ENCODE assay signal across 8 cellular contexts in the genomic region with DNA sequence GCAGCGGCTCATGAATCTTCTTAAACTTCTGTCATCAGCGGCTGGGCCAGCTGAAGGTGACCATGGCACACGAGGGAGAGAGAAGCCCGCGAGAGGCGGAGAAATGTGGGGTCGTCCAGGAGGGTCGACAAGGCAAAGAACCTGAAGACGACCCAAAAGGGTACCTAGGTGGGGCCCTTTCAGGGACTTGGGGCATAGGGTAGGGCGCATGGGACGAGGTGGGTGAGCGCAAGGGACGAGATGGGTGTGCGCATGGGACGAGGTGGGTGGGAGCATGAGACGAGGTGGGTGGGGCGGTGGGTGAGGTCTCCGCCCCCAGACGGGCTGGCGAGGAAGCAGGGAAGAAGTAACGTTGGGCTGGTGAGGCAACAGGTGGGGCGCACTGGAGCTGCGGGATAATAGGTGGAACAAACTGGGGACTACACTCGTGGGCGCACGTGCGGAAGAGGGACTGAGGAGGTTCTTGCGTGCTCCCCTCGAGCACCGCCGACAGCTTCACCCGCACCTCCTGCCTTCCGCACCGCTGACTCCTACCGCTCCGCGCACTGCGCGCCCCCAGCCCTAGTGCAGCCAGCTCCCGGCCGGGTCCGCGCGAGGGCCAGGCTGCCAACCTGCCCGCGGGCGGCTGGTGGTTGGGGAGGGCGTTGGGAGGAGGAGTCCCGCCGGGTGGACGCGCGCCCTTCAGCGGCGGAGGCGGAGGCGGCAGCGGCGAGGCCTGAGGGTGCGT. TPM values are rescaled to one million over a fixed set of nuclear protein-coding genes. Genes with fewer than 3 reads are reported as not detected.
A peak's percentile ranks its signal among the peaks of the same experiment; 100 is the strongest.
DNase-seq lines count a peak whose midpoint lies in the region; ATAC-seq, FAIRE-seq and TF ChIP-seq lines count a peak whose summit lies in the region.

No MANE protein-coding gene starts in this region.

- H3K27ac Mint-ChIP-seq in activated T-cell treated with anti-CD3 and anti-CD28 coated beads, Interleukin-2, amount 50 U/mL, for 72 hours, result peak overlapping the region; percentile 48

- H3K36me3 Mint-ChIP-seq in activated T-cell treated with anti-CD3 and anti-CD28 coated beads, Interleukin-2, amount 50 U/mL, for 72 hours (ENCODE audit: insufficient read depth in 2 of 2), result peaks cover 2% of the 10 kb centered on the region in 2 donors

- ATAC-seq in GM21381 (IDR thresholded peaks at IDR 0.05; ENCODE audit: unreplicated experiment) (peak; percentile 60), omental fat pad (ENCODE audit: low FRiP score) (peak; percentile 78)
- ATAC-seq in activated T-cell treated with anti-CD3 and anti-CD28 coated beads, Interleukin-2, amount 50 U/mL, for 72 hours (replicated peaks in 1 of 2), result peak; percentile 65 to 71

- no peak for FAIRE-seq in frontal cortex (lab: Jason Lieb, UNC)

- peak overlapping the region; percentile 88 to 99 for H3K4me3 Mint-ChIP-seq in activated T-cell treated with anti-CD3 and anti-CD28 coated beads, Interleukin-2, amount 50 U/mL, for 72 hours

- DNase-seq in DMS153 treated with DMSO at 0.1 percent for 48 hours (lab: John Stamatoyannopoulos, UW; ENCODE audit: unreplicated experiment) (peak; percentile 70), HT1080 (ENCODE audit: low read depth) (peak; percentile 89), NOMO-1 treated with dmso at 0.1 percent for 144 hours (lab: John Stamatoyannopoulos, UW; ENCODE audit: unreplicated experiment) (peak; percentile 80), frontal cortex (ENCODE audit: low spot score in 2 of 2) (peak; percentile 44 to 51), omental fat pad (ENCODE audit: low spot score) (peak; percentile 43), mesenteric fat pad (ENCODE audit: low spot score) (no peak)
- DNase-seq in activated T-cell treated with anti-CD3 and anti-CD28 coated beads, Interleukin-2, amount 50 U/mL, for 72 hours, result peak; percentile 53 to 59

- no peaks in the 10 kb centered on the region for H3K9me3 Mint-ChIP-seq in activated T-cell treated with anti-CD3 and anti-CD28 coated beads, Interleukin-2, amount 50 U/mL, for 72 hours

- peaks cover 29% of the 10 kb centered on the region for H3K4me1 Mint-ChIP-seq in activated T-cell treated with anti-CD3 and anti-CD28 coated beads, Interleukin-2, amount 50 U/mL, for 72 hours (ENCODE audit: low read depth)

- H3K27me3 Mint-ChIP-seq in activated T-cell treated with anti-CD3 and anti-CD28 coated beads, Interleukin-2, amount 50 U/mL, for 72 hours (ENCODE audit: low read depth), result peaks cover 59% of the 10 kb centered on the region

- TF ChIP-seq CTCF in omental fat pad (IDR thresholded peaks at IDR 0.05), result no peak

RNA-seq across cellular contexts. Expression of gene CRYM, which starts 23.2 kb away (rescaled TPM):
- 0.27 TPM in 1 of 2 replicates, not detected in the other for total RNA-seq in HT1080 (2014; rRNA removed; shearing (Covaris generic))
- polyA plus RNA-seq in HT1080 (2015; cell fraction: cytosol; rRNA removed), result not detected in 2 replicates
- not detected in 2 replicates for polyA plus RNA-seq in HT1080 (2015; cell fraction: nucleus; rRNA removed)
- total RNA-seq in activated T-cell treated with anti-CD3 and anti-CD28 coated beads, Interleukin-2, amount 50 U/mL, for 72 hours, result not detected
- total RNA-seq in frontal cortex, result 87.2 TPM
- total RNA-seq in omental fat pad, result 1 to 10 TPM in 2 of 4 donors, not detected in 2; 1.2 to 1.4 TPM
- not detected for total RNA-seq in mesenteric fat pad

Comparison
In these comparisons a context has a peak if more than half of its experiments do, and no peak if none do; other contexts are left out.
1. RNA of gene CRYM, which starts 23.2 kb away (total RNA-seq): 87.2 TPM in frontal cortex (single experiment); 1.2 to 1.4 TPM in omental fat pad, not detected in mesenteric fat pad (single experiment), not detected in activated T-cell treated with anti-CD3 and anti-CD28 coated beads, Interleukin-2, amount 50 U/mL, for 72 hours and 0.27 TPM in HT1080; every median in the first group is over 10 times any median in the second.
2. Peak in every context shown above with its lines, with median percentiles within 50 percentile points of each other: ATAC-seq.